35 cellular contexts compared by ENCODE assay signal in genomic region chr7:81433692-81434331, GRCh38.
"Had no signal": no experiment of that assay in that cellular context is flagged by ENCODE, and none has a peak within 500 bp of the region (broad histone marks: within the 10 kb centered on the region; RNA-seq: fewer than 3 reads in every experiment).

No MANE protein-coding gene starts in this region.

- H3K4me3 ChIP-seq: ascending aorta had no signal

- H3K4me1 Mint-ChIP-seq: activated CD4-positive, alpha-beta T cell treated with anti-CD3 and anti-CD28 coated beads, Interleukin-2, amount 10 ng/mL, durations not matched to agents 24 days and 14 days; activated naive CD4-positive, alpha-beta T cell treated with anti-CD3 and anti-CD28 coated beads, Interleukin-2, amount 50 U/mL, for 24 hours had no signal

- H3K27ac Mint-ChIP-seq: activated CD4-positive, alpha-beta T cell treated with anti-CD3 and anti-CD28 coated beads, Interleukin-2, amount 10 ng/mL, durations not matched to agents 24 days and 14 days; activated CD8-positive, alpha-beta T cell treated with anti-CD3 and anti-CD28 coated beads for 36 hours; activated naive CD4-positive, alpha-beta T cell treated with anti-CD3 and anti-CD28 coated beads, Interleukin-2, amount 50 U/mL, for 24 hours; activated naive CD8-positive, alpha-beta T cell treated with anti-CD3 and anti-CD28 coated beads, Interleukin-2, amount 10 ng/mL, durations not matched to agents 7 days and 5 days; activated T-helper 2 cell treated with anti-CD3 and anti-CD28 coated beads, Interferon-gamma antibody, Interleukin-2, Interleukin-4, amounts not matched to agents 10 μg/mL and 5 μg/mL and 100 μg/mL, durations not matched to agents 14 hours and 24 hours and 36 hours had no signal

- H3K27me3 Mint-ChIP-seq: activated CD4-positive, alpha-beta T cell treated with anti-CD3 and anti-CD28 coated beads, Interleukin-2, amount 10 ng/mL, durations not matched to agents 24 days and 14 days; activated CD8-positive, alpha-beta T cell treated with anti-CD3 and anti-CD28 coated beads for 36 hours; activated naive CD4-positive, alpha-beta T cell treated with anti-CD3 and anti-CD28 coated beads, Interleukin-2, amount 50 U/mL, for 24 hours; activated naive CD8-positive, alpha-beta T cell treated with anti-CD3 and anti-CD28 coated beads, Interleukin-2, amount 10 ng/mL, durations not matched to agents 7 days and 5 days had no signal

- H3K36me3 Mint-ChIP-seq: activated naive CD4-positive, alpha-beta T cell treated with anti-CD3 and anti-CD28 coated beads, Interleukin-2, amount 50 U/mL, for 24 hours; activated naive CD8-positive, alpha-beta T cell treated with anti-CD3 and anti-CD28 coated beads, Interleukin-2, amount 10 ng/mL, durations not matched to agents 7 days and 5 days had no signal

- H3K27ac ChIP-seq: ascending aorta, WERI-Rb-1 had no signal

- H3K27me3 ChIP-seq: ascending aorta had no signal

- H3K36me3 ChIP-seq: ascending aorta, WERI-Rb-1 had no signal

- H3K9me3 ChIP-seq: ascending aorta had no signal

- DNase-seq: activated CD4-positive, alpha-beta T cell treated with anti-CD3 and anti-CD28 coated beads, Interleukin-2, amount 10 ng/mL, durations not matched to agents 24 days and 14 days; activated CD4-positive, alpha-beta T cell treated with anti-CD3 and anti-CD28 coated beads, Interleukin-2, amount 50 U/mL, for 4 hours; activated CD4-positive, CD25-positive, alpha-beta regulatory T cell; activated CD8-positive, alpha-beta T cell treated with anti-CD3 and anti-CD28 coated beads for 36 hours; activated gamma-delta T cell; activated naive CD4-positive, alpha-beta T cell treated with Interleukin-2 at 50 U/mL for 16 hours; activated naive CD8-positive, alpha-beta T cell treated with anti-CD3 and anti-CD28 coated beads, Interleukin-2, amount 10 ng/mL, durations not matched to agents 7 days and 5 days; activated T-cell treated with anti-CD3 and anti-CD28 coated beads, Interleukin-2, amount 50 U/mL, for 1 hour; amygdala; central memory CD4-positive, alpha-beta T cell; Kasumi-1; KG1; MM.1S; MV-4-11; NCI-H1092; NCI-H1417; NCI-H146; NCI-H187; NCI-H2029 treated with DMSO at 0.1 percent for 48 hours; NCI-H2107; NCI-H510A; NCI-H526; NCI-H748 treated with DMSO at 0.1 percent for 48 hours; NK-92 treated with Interleukin-12 subunit alpha and Interleukin-12 subunit beta, amount 100 ng/mL, for 24 hours; PC-3; Right ventricle myocardium superior; SW 1271; T-helper 1 cell; T-helper 2 cell; T-helper 9 cell; WERI-Rb-1 had no signal

- ATAC-seq: activated CD8-positive, alpha-beta T cell treated with anti-CD3 and anti-CD28 coated beads for 36 hours; PC-3 had no signal

- H3K4me1 ChIP-seq: ascending aorta had no signal

- FAIRE-seq: RCC 7860 had no signal

- H3K4me3 Mint-ChIP-seq: activated CD4-positive, alpha-beta T cell treated with anti-CD3 and anti-CD28 coated beads, Interleukin-2, amount 10 ng/mL, durations not matched to agents 24 days and 14 days; activated CD8-positive, alpha-beta T cell treated with anti-CD3 and anti-CD28 coated beads for 36 hours; activated naive CD4-positive, alpha-beta T cell treated with anti-CD3 and anti-CD28 coated beads, Interleukin-2, amount 50 U/mL, for 24 hours; activated naive CD8-positive, alpha-beta T cell treated with anti-CD3 and anti-CD28 coated beads, Interleukin-2, amount 10 ng/mL, durations not matched to agents 7 days and 5 days had no signal
